11 cellular contexts compared by ENCODE assay signal in the genomic region with DNA sequence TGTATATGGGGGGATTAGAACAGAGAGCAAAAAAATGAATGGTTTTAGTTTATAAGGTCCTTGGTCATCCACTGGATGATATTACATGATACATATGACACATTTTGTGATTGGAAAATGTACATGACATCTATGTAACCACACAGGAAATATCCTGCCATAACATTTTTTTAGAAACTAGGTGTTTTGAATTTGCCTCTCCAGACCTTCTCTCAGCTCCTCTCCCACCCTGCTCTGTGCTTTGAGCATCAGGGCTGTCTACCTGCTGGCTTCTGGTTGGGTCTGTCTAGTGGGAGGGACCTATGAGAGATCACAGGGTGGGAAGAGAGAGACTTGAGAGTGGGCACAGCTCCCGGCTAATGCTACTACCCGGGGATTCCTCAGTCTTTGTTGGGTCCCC. TPM values are rescaled to one million over a fixed set of nuclear protein-coding genes. Genes with fewer than 3 reads are reported as not detected.
A peak's percentile ranks its signal among the peaks of the same experiment; 100 is the strongest.
DNase-seq lines count a peak whose midpoint lies in the region; ATAC-seq lines count a peak whose summit lies in the region.
"Had no signal": no experiment of that assay in that cellular context is flagged by ENCODE, and none has a peak within 500 bp of the region (broad histone marks: within the 10 kb centered on the region; RNA-seq: fewer than 3 reads in every experiment).

No MANE protein-coding gene starts in this region.

- POLR2A ChIA-PET in CD8-positive, alpha-beta memory T cell (lab: Charles Lee), result interaction anchor here (1.8 to 14.5 kb wide), 3 partner anchors 10 to 24 kb away, joined by 7 to 341 read pairs (median 13); partner anchors contain the start of gene AKNA

- H3K4me1 Mint-ChIP-seq in CD8-positive, alpha-beta memory T cell, result peaks cover 79 to 97% (median 85%) of the 10 kb centered on the region in 3 donors
- H3K4me1 Mint-ChIP-seq in activated naive CD8-positive, alpha-beta T cell (ENCODE audit: low read depth), result peaks cover 87% of the 10 kb centered on the region

- no peaks in the 10 kb centered on the region for H3K9me3 ChIP-seq in CD8-positive, alpha-beta memory T cell (ENCODE audit: low read length)
- no peaks in the 10 kb centered on the region for H3K9me3 ChIP-seq in KOPT-K1 (ENCODE audit: insufficient read depth, low read length, poor library complexity, severe bottlenecking)
- no peaks in the 10 kb centered on the region for H3K9me3 ChIP-seq in skeletal muscle satellite cell (replicated peaks; ENCODE audit: low read length)
- H3K9me3 ChIP-seq: colonic mucosa, thoracic aorta had no signal

- H3K27me3 ChIP-seq in CD8-positive, alpha-beta memory T cell (ENCODE audit: insufficient read depth, low read length, poor library complexity, severe bottlenecking), result no peaks in the 10 kb centered on the region
- no peaks in the 10 kb centered on the region for H3K27me3 ChIP-seq in skeletal muscle satellite cell (ENCODE audit: control insufficient read depth, insufficient read depth, low read length)
- H3K27me3 ChIP-seq: colonic mucosa had no signal

- peak overlapping the region; percentile 87 to 100 (median 96) for H3K27ac Mint-ChIP-seq in CD8-positive, alpha-beta memory T cell
- H3K27ac Mint-ChIP-seq in activated naive CD8-positive, alpha-beta T cell, result peak overlapping the region; percentile 95

- H3K27me3 Mint-ChIP-seq in CD8-positive, alpha-beta memory T cell, result peaks cover 0 to 3% of the 10 kb centered on the region in 2 donors
- H3K27me3 Mint-ChIP-seq in activated naive CD8-positive, alpha-beta T cell, result no peaks in the 10 kb centered on the region

- H3K9me3 Mint-ChIP-seq in CD8-positive, alpha-beta memory T cell, result no peaks in the 10 kb centered on the region
- H3K9me3 Mint-ChIP-seq in activated naive CD8-positive, alpha-beta T cell (ENCODE audit: low read depth), result no peaks in the 10 kb centered on the region

- H3K4me2 ChIP-seq in skeletal muscle satellite cell (ENCODE audit: low read length), result peak overlapping the region; percentile 27

- no peak overlapping the region for H3K27ac ChIP-seq in CD8-positive, alpha-beta memory T cell (ENCODE audit: low read depth, low read length)
- H3K27ac ChIP-seq in KOPT-K1 (ENCODE audit: low read depth, low read length, poor library complexity, severe bottlenecking), result peak overlapping the region; percentile 16
- H3K27ac ChIP-seq: thoracic aorta had no signal

- H3K4me3 ChIP-seq in CD8-positive, alpha-beta memory T cell (ENCODE audit: low read length), result peak overlapping the region; percentile 16
- no peak overlapping the region for H3K4me3 ChIP-seq in skeletal muscle satellite cell (ENCODE audit: low read length)
- H3K4me3 ChIP-seq: colonic mucosa, thoracic aorta had no signal

- peak overlapping the region; percentile 17 for H3K9ac ChIP-seq in skeletal muscle satellite cell (ENCODE audit: low read depth, low read length)

- peaks cover 82% of the 10 kb centered on the region for H3K36me3 ChIP-seq in CD8-positive, alpha-beta memory T cell (ENCODE audit: insufficient read depth, low read length)
- peaks cover 99% of the 10 kb centered on the region for H3K36me3 ChIP-seq in KOPT-K1 (ENCODE audit: insufficient read depth, low read length)
- H3K36me3 ChIP-seq in skeletal muscle satellite cell (ENCODE audit: insufficient read depth, low read length), result peaks cover 48% of the 10 kb centered on the region

- peaks cover 90% of the 10 kb centered on the region for H3K4me1 ChIP-seq in CD8-positive, alpha-beta memory T cell (ENCODE audit: insufficient read depth, low read length)
- peaks cover 39% of the 10 kb centered on the region for H3K4me1 ChIP-seq in skeletal muscle satellite cell (ENCODE audit: control insufficient read depth, insufficient read depth, low read length)

- DNase-seq in CD8-positive, alpha-beta memory T cell, result peak in 2 of 5 donors; percentile 55 to 63
- DNase-seq in dermis blood vessel endothelial cell, result no peak
- no peak for DNase-seq in cerebellar nuclear complex (lab: John Stamatoyannopoulos, UW)
- no peak for DNase-seq in cortex of kidney (lab: John Stamatoyannopoulos, UW)
- DNase-seq: colonic mucosa had no signal

- H3K4me3 Mint-ChIP-seq in CD8-positive, alpha-beta memory T cell, result peak overlapping the region; percentile 23 to 87 (median 71)
- H3K4me3 Mint-ChIP-seq in activated naive CD8-positive, alpha-beta T cell, result peak overlapping the region; percentile 59

- ATAC-seq in HG02571 (IDR thresholded peaks at IDR 0.05; ENCODE audit: unreplicated experiment), result no peak

- H3K36me3 Mint-ChIP-seq in CD8-positive, alpha-beta memory T cell, result peaks cover 36 to 97% (median 44%) of the 10 kb centered on the region in 3 donors
- H3K36me3 Mint-ChIP-seq in activated naive CD8-positive, alpha-beta T cell, result peaks cover 36% of the 10 kb centered on the region

- CTCF ChIA-PET in CD8-positive, alpha-beta memory T cell (lab: Charles Lee), result interaction anchor here (0.8 to 15.5 kb wide), 6 partner anchors 10 to 73 kb away, joined by 3 to 245 read pairs (median 4); partner anchors contain the start of gene AKNA

RNA-seq across cellular contexts. Expression of gene AKNA, which starts 24.4 kb away (rescaled TPM):
- 100 to 1,000 TPM; 126 TPM for total RNA-seq in CD8-positive, alpha-beta memory T cell
- polyA plus RNA-seq in CD8-positive, alpha-beta memory T cell, result 45.6 TPM
- 5.7 and 11.2 TPM in 2 replicates for total RNA-seq in skeletal muscle satellite cell (2012; rRNA removed)
- 2.0 and 3.6 TPM in 2 replicates for total RNA-seq in dermis blood vessel endothelial cell

RNA-seq across cellular contexts. Expression of gene ORM2, which starts 33.8 kb away (rescaled TPM):
- total RNA-seq in CD8-positive, alpha-beta memory T cell, result not detected
- polyA plus RNA-seq in CD8-positive, alpha-beta memory T cell, result not detected
- not detected in 2 replicates for total RNA-seq in skeletal muscle satellite cell (2012; rRNA removed)
- total RNA-seq in dermis blood vessel endothelial cell, result not detected in 2 replicates
- total RNA-seq: renal cortical epithelial cell, thoracic aorta had no signal

RNA-seq across cellular contexts. Expression of gene ORM1, which starts 40.5 kb away (rescaled TPM):
- not detected for total RNA-seq in CD8-positive, alpha-beta memory T cell
- polyA plus RNA-seq in CD8-positive, alpha-beta memory T cell, result not detected
- total RNA-seq in skeletal muscle satellite cell (2012; rRNA removed), result not detected in 2 replicates
- not detected in 2 replicates for total RNA-seq in dermis blood vessel endothelial cell
- total RNA-seq: renal cortical epithelial cell, thoracic aorta had no signal

Comparison
In these comparisons a context has a peak if more than half of its experiments do, and no peak if none do; other contexts are left out.
1. RNA of gene AKNA, which starts 24.4 kb away (total RNA-seq): 126 TPM in CD8-positive, alpha-beta memory T cell; 2.0 to 3.6 TPM in dermis blood vessel endothelial cell; every median in the first group is over 10 times any median in the second.